17 cellular contexts compared by ENCODE assay signal in genomic region chrX:124488412-124489161, GRCh38.
DNase-seq lines count a peak whose midpoint lies in the region; ATAC-seq lines count a peak whose summit lies in the region.
"Had no signal": no experiment of that assay in that cellular context is flagged by ENCODE, and none has a peak within 500 bp of the region (broad histone marks: within the 10 kb centered on the region; RNA-seq: fewer than 3 reads in every experiment).

No MANE protein-coding gene starts in this region.

- ATAC-seq in GM19023 (IDR thresholded peaks at IDR 0.05; ENCODE audit: unreplicated experiment) (peak; percentile 71), GM21786 (IDR thresholded peaks at IDR 0.05; ENCODE audit: unreplicated experiment) (peak; percentile 87), HG03159 (IDR thresholded peaks at IDR 0.05; ENCODE audit: unreplicated experiment) (peak; percentile 77)
- ATAC-seq: activated CD8-positive, alpha-beta memory T cell treated with anti-CD3 and anti-CD28 coated beads, Interleukin-2, amount 10 ng/mL, durations not matched to agents 7 days and 5 days; effector memory CD8-positive, alpha-beta T cell had no signal

- H3K4ac ChIP-seq in mesendoderm (ENCODE audit: low read depth, low read length) = no peak overlapping the region

- H3K23ac ChIP-seq in mesendoderm (ENCODE audit: low read length) = no peak overlapping the region

- H3K56ac ChIP-seq in mesendoderm (ENCODE audit: low read length) = no peak overlapping the region

- H3K36me3 ChIP-seq in mesendoderm (ENCODE audit: control insufficient read depth, insufficient read depth, low read length) = no peaks in the 10 kb centered on the region

- no peak overlapping the region for H4K8ac ChIP-seq in mesendoderm (ENCODE audit: low read depth, low read length)

- no peak overlapping the region for H3K4me3 ChIP-seq in mesendoderm (ENCODE audit: low read length)
- H3K4me3 ChIP-seq: smooth muscle cell had no signal

- H3K4me1 ChIP-seq in mesendoderm (ENCODE audit: control insufficient read depth, low read depth, low read length) = no peaks in the 10 kb centered on the region

- H3K18ac ChIP-seq in mesendoderm (ENCODE audit: low read length) = no peak overlapping the region

- H2BK120ac ChIP-seq in mesendoderm (ENCODE audit: low read depth, low read length) = no peak overlapping the region

- no CpG with 5 or more reads among the region's 4 CpGs for WGBS in mesendoderm (ENCODE audit: extremely low coverage, insufficient coverage, low lambda C conversion rate)

- H4K5ac ChIP-seq in mesendoderm (ENCODE audit: low read length) = no peak overlapping the region

- H3K79me2 ChIP-seq in mesendoderm (ENCODE audit: control insufficient read depth, insufficient read depth, low read length) = no peaks in the 10 kb centered on the region

- no peak overlapping the region for H3K9ac ChIP-seq in mesendoderm (ENCODE audit: low read length)
- H3K9ac ChIP-seq: SK-N-SH had no signal

- no peak overlapping the region for H2BK15ac ChIP-seq in mesendoderm (replicated peaks; ENCODE audit: low read depth)

- no peak overlapping the region for H2BK5ac ChIP-seq in mesendoderm (ENCODE audit: low read length)

- H2AK5ac ChIP-seq in mesendoderm (ENCODE audit: low read length) = no peak overlapping the region

- no peak overlapping the region for H3K4me2 ChIP-seq in mesendoderm (ENCODE audit: low read length)
- H3K4me2 ChIP-seq: SK-N-SH, smooth muscle cell had no signal

- H3K79me1 ChIP-seq in mesendoderm (ENCODE audit: low read length) = no peaks in the 10 kb centered on the region

- DNase-seq in mesendoderm (peak; percentile 78), NCI-H226 (no peak), putamen (ENCODE audit: low spot score) (no peak)
- DNase-seq in stimulated activated CD8-positive, alpha-beta memory T cell treated with anti-CD3 and anti-CD28 coated beads, Interleukin-4, amount 100 ng/mL, for 48 hours = no peak
- DNase-seq: activated CD8-positive, alpha-beta memory T cell treated with anti-CD3 and anti-CD28 coated beads, Interleukin-2, amount 10 ng/mL, durations not matched to agents 7 days and 5 days; activated naive CD4-positive, alpha-beta T cell treated with anti-CD3 and anti-CD28 coated beads for 36 hours; CD8-positive, alpha-beta memory T cell; effector memory CD8-positive, alpha-beta T cell; foreskin melanocyte; immature natural killer cell; NCI-H187 treated with DMSO at 0.1 percent for 48 hours; SK-N-SH had no signal

- H3K27ac ChIP-seq in mesendoderm (ENCODE audit: low read depth, low read length) = no peak overlapping the region
- H3K27ac ChIP-seq: VCaP had no signal

- H3K27me3 ChIP-seq in mesendoderm (ENCODE audit: insufficient read depth, low read length, poor library complexity) = no peaks in the 10 kb centered on the region
